ENCODE assay signal across 8 cellular contexts in genomic region chr4:15149842-15150592, GRCh38.
DNase-seq lines count a peak whose midpoint lies in the region; ATAC-seq and TF ChIP-seq lines count a peak whose summit lies in the region.

No MANE protein-coding gene starts in this region.

- H3K27me3 ChIP-seq in endodermal cell (ENCODE audit: control insufficient read depth, insufficient read depth, low read length, poor library complexity, severe bottlenecking) (no peaks in the 10 kb centered on the region), vagina (no peaks in the 10 kb centered on the region)

- H3K9ac ChIP-seq in endodermal cell (ENCODE audit: extremely low read depth, low read length, poor library complexity, severe bottlenecking) = no peak overlapping the region

- H3K9me3 ChIP-seq in endodermal cell (ENCODE audit: control insufficient read depth, low read length) (no peaks in the 10 kb centered on the region), vagina (no peaks in the 10 kb centered on the region)

- peak overlapping the region; percentile 33 for H3K27ac ChIP-seq in endodermal cell (ENCODE audit: low read depth, low read length)
- H3K27ac ChIP-seq in vagina = peak overlapping the region; percentile 25

- H3K36me3 ChIP-seq in endodermal cell (ENCODE audit: control insufficient read depth, insufficient read depth, low read length) (no peaks in the 10 kb centered on the region), vagina (no peaks in the 10 kb centered on the region)

- peaks cover 2% of the 10 kb centered on the region for H3K27me3 Mint-ChIP-seq in endodermal cell (ENCODE audit: insufficient read depth)

- TF ChIP-seq CTCF in endodermal cell (conservative IDR thresholded peaks at IDR 0.05) (no peak), vagina (IDR thresholded peaks at IDR 0.05) (no peak)

- no peaks in the 10 kb centered on the region for H3K9me3 Mint-ChIP-seq in endodermal cell

- ATAC-seq in GM19468 (IDR thresholded peaks at IDR 0.05; ENCODE audit: extremely low read depth, unreplicated experiment) (peak; percentile 61), HG03432 (IDR thresholded peaks at IDR 0.05; ENCODE audit: unreplicated experiment) (peak; percentile 89)

- H3K4me3 Mint-ChIP-seq in endodermal cell = no peak overlapping the region

- 57 to 84% methylated on average over 3 to 9 of the region's 9 CpGs for WGBS in endodermal cell (ENCODE audit: insufficient coverage in 1 of 2, insufficient read length in 1 of 2), 2 experiments

- peaks cover 16% of the 10 kb centered on the region for H3K4me1 ChIP-seq in endodermal cell (ENCODE audit: control insufficient read depth, insufficient read depth, low read length)
- H3K4me1 ChIP-seq in vagina = peaks cover 19% of the 10 kb centered on the region

- DNase-seq in CMK (ENCODE audit: low read depth) (peak; percentile 60), OCI-M1 (lab: John Stamatoyannopoulos, UW) (peak; percentile 90), endodermal cell (peak; percentile 92), medulla oblongata (ENCODE audit: extremely low spot score) (peak; percentile 94), vagina (ENCODE audit: extremely low spot score in 2 of 2) (no peak)
- no peak for DNase-seq in activated CD4-positive, CD25-positive, alpha-beta regulatory T cell treated with anti-CD3 and anti-CD28 coated beads, Interleukin-2, amount 50 U/mL, for 72 hours

- no peaks in the 10 kb centered on the region for H3K36me3 Mint-ChIP-seq in endodermal cell (ENCODE audit: low read depth)

- H3K4me3 ChIP-seq in endodermal cell (ENCODE audit: low read length) (no peak overlapping the region), vagina (no peak overlapping the region)

- intact Hi-C loops in vagina (cut with DNase I) = no loop called here

- no peak for TF ChIP-seq POLR2A in vagina (IDR thresholded peaks at IDR 0.05)

- H3K4me1 Mint-ChIP-seq in endodermal cell = peaks cover 25% of the 10 kb centered on the region

- H3K27ac Mint-ChIP-seq in endodermal cell = peak overlapping the region; percentile 77

Comparison
In these comparisons a context has a peak if more than half of its experiments do, and no peak if none do; other contexts are left out.
1. DNase-seq: peak in CMK (single experiment), OCI-M1 (single experiment), endodermal cell (single experiment) and medulla oblongata (single experiment); none in vagina (0 of 2) and activated CD4-positive, CD25-positive, alpha-beta regulatory T cell treated with anti-CD3 and anti-CD28 coated beads, Interleukin-2, amount 50 U/mL, for 72 hours (single experiment).